ENCODE assay signal across 8 cellular contexts in genomic region chr21:26148834-26149354, GRCh38. TPM values are rescaled to one million over a fixed set of nuclear protein-coding genes. Genes with fewer than 3 reads are reported as not detected.
A peak's percentile ranks its signal among the peaks of the same experiment; 100 is the strongest.
DNase-seq lines count a peak whose midpoint lies in the region; ATAC-seq and TF ChIP-seq lines count a peak whose summit lies in the region.

No MANE protein-coding gene starts in this region.

- TF ChIP-seq CTCF in mammary epithelial cell (conservative IDR thresholded peaks at IDR 0.05 in 1 of 2, IDR thresholded peaks at IDR 0.05 in 1 of 2; ENCODE audit: extremely low read depth in 1 of 2, insufficient read depth in 1 of 2, low read depth in 1 of 2, low read length in 2 of 2): no peak

- peaks cover 44% of the 10 kb centered on the region for H3K4me1 ChIP-seq in HUES6 (ENCODE audit: control insufficient read depth, insufficient read depth, low read length)
- H3K4me1 ChIP-seq in mammary epithelial cell (ENCODE audit: insufficient read depth, low read length): peaks cover 19% of the 10 kb centered on the region

- intact Hi-C loops in mammary epithelial cell (cut with micrococcal nuclease): no loop called here

- H2AFZ ChIP-seq in mammary epithelial cell (ENCODE audit: low read depth, low read length): no peak overlapping the region

- BruUV-seq in mammary epithelial cell (replicated peaks; lab: Mats Ljungman, UMichigan): no TSS peak

- dilution Hi-C loops in mammary epithelial cell (cut with HindIII; ENCODE audit: low sequenced_read_pairs): no loop called here

- CTCF ChIA-PET in mammary epithelial cell (lab: Charles Lee; ENCODE audit: low non-redundant PET): no interaction called here

- H3K79me2 ChIP-seq in mammary epithelial cell (ENCODE audit: insufficient read depth, low read length): peaks cover 98% of the 10 kb centered on the region

- ATAC-seq in GM21381 (IDR thresholded peaks at IDR 0.05; ENCODE audit: unreplicated experiment): no peak

- H3K4me2 ChIP-seq in mammary epithelial cell (ENCODE audit: insufficient read depth, low read depth, low read length): no peak overlapping the region

- H3K27ac ChIP-seq in HUES6 (ENCODE audit: low read depth, low read length): peak overlapping the region; percentile 63
- peak overlapping the region; percentile 14 for H3K27ac ChIP-seq in mammary epithelial cell (ENCODE audit: insufficient read depth, low read depth, low read length)

- H3K9me3 ChIP-seq in HUES6 (ENCODE audit: control insufficient read depth, insufficient read depth, low read depth, low read length) (no peaks in the 10 kb centered on the region), mammary epithelial cell (replicated peaks; ENCODE audit: insufficient read depth, low read length) (no peaks in the 10 kb centered on the region)

- in situ Hi-C loops in mammary epithelial cell (cut with MboI; ENCODE audit: low sequenced_read_pairs in 2 of 2): no loop called here

- no peaks in the 10 kb centered on the region for H3K27me3 ChIP-seq in HUES6 (ENCODE audit: control insufficient read depth, insufficient read depth, low read length)
- H3K27me3 ChIP-seq in mammary epithelial cell (ENCODE audit: insufficient read depth, low read length): no peaks in the 10 kb centered on the region

- H3K4me3 ChIP-seq in HUES6 (ENCODE audit: low read depth, low read length): no peak overlapping the region
- H3K4me3 ChIP-seq in mammary epithelial cell (replicated peaks in 1 of 3; ENCODE audit: insufficient read depth in 1 of 3, low read depth in 2 of 3, low read length in 3 of 3): no peak overlapping the region

- H3K9ac ChIP-seq in HUES6 (ENCODE audit: low read length) (no peak overlapping the region), mammary epithelial cell (ENCODE audit: insufficient read depth, low read length) (no peak overlapping the region)

- DNase-seq in mammary epithelial cell: peak; percentile 28
- DNase-seq in hepatic stellate cell (ENCODE audit: low spot score): peak; percentile 37
- peak; percentile 68 for DNase-seq in stromal cell of bone marrow (ENCODE audit: low read depth)
- no peak for DNase-seq in HK-2 (ENCODE audit: unreplicated experiment)
- DNase-seq in stimulated activated naive CD4-positive, alpha-beta T cell (lab: John Stamatoyannopoulos, UW): no peak
- DNase-seq in activated T-cell treated with anti-CD3 and anti-CD28 coated beads, Interleukin-2, amount 50 U/mL, for 48 hours: no peak

- H4K20me1 ChIP-seq in mammary epithelial cell (ENCODE audit: insufficient read depth, low read length): peaks cover 22% of the 10 kb centered on the region

- peaks cover 29% of the 10 kb centered on the region for H3K36me3 ChIP-seq in HUES6 (ENCODE audit: control insufficient read depth, insufficient read depth, low read length)
- H3K36me3 ChIP-seq in mammary epithelial cell (ENCODE audit: insufficient read depth, low read length): peaks cover 7% of the 10 kb centered on the region

RNA-seq across cellular contexts. Expression of gene APP, which starts 21.7 kb away (rescaled TPM):
- 1,000 to 10,000 TPM; 1,070 to 1,289 TPM for total RNA-seq in mammary epithelial cell
- polyA plus RNA-seq in mammary epithelial cell: 1,292 TPM
- 830 TPM for polyA minus RNA-seq in mammary epithelial cell

Comparison
In these comparisons a context has a peak if more than half of its experiments do, and no peak if none do; other contexts are left out.
1. DNase-seq: peak in mammary epithelial cell (single experiment), hepatic stellate cell (single experiment) and stromal cell of bone marrow (single experiment); none in HK-2 (single experiment), stimulated activated naive CD4-positive, alpha-beta T cell (0 of 6) and activated T-cell treated with anti-CD3 and anti-CD28 coated beads, Interleukin-2, amount 50 U/mL, for 48 hours (0 of 2).